8 cellular contexts compared by ENCODE assay signal in the genomic region with DNA sequence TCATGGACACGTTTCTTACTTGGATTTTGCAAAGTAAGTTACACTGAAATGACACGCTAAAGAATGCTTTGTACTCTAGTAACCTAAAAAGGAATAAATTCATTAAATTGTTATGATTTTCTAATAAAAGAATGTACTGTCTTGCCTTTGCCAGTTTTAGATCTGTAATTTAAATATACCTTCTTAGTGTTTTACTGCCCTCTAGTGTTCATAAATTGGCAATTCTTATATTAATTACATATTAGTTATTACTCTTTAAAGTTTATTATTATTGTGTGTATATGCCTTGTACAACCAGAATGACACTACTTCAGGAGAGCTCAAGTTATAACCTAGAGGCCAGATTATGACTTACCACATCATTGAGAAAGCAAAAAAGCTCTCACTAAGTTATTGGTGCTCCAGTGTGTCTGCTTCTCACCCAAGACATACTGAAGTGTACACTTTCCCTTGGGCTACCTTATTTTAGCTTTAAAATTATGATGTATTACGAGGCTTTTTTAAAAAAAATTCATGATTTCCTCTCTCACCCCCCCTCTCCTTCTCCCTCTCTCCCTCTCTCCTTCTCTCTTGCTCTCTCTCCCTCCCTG.
DNase-seq lines count a peak whose midpoint lies in the region; ATAC-seq and TF ChIP-seq lines count a peak whose summit lies in the region.

No MANE protein-coding gene starts in this region.

- H3K9me3 ChIP-seq in CD8-positive, alpha-beta T cell (ENCODE audit: low read length): no peaks in the 10 kb centered on the region

- no peaks in the 10 kb centered on the region for H3K36me3 ChIP-seq in CD8-positive, alpha-beta T cell (ENCODE audit: insufficient read depth, low read length)

- CTCF ChIA-PET in CD8-positive, alpha-beta T cell (lab: Charles Lee): interaction anchor here (0.7 to 8.8 kb wide), 21 partner anchors 10 to 704 kb away, joined by 3 to 105 read pairs (median 4); a partner anchor contains a TSS

- DNase-seq in CD8-positive, alpha-beta T cell: no peak
- DNase-seq in NCI-H748 treated with DMSO at 0.1 percent for 48 hours (lab: John Stamatoyannopoulos, UW) (peak; percentile 18), dedifferentiated amniotic fluid mesenchymal stem cell (ENCODE audit: extremely low spot score) (peak; percentile 78), nephron progenitor cell (no peak), amygdala (lab: John Stamatoyannopoulos, UW) (no peak)

- H3K4me1 ChIP-seq in CD8-positive, alpha-beta T cell (ENCODE audit: insufficient read depth, low read length): no peaks in the 10 kb centered on the region

- no peaks in the 10 kb centered on the region for H3K27me3 Mint-ChIP-seq in CD8-positive, alpha-beta T cell (ENCODE audit: low read depth)
- no peaks in the 10 kb centered on the region for H3K27me3 Mint-ChIP-seq in nephron progenitor cell (ENCODE audit: low read depth, poor library complexity)

- no peak overlapping the region for H3K27ac ChIP-seq in CD8-positive, alpha-beta T cell (ENCODE audit: low read depth, low read length)

- H3K27me3 ChIP-seq in CD8-positive, alpha-beta T cell (ENCODE audit: insufficient read depth, low read length): no peaks in the 10 kb centered on the region

- peak; percentile 46 for ATAC-seq in CD8-positive, alpha-beta T cell
- peak; percentile 56 for ATAC-seq in HG02870 (IDR thresholded peaks at IDR 0.05; ENCODE audit: unreplicated experiment)
- ATAC-seq in HG03095 (IDR thresholded peaks at IDR 0.05; ENCODE audit: unreplicated experiment): no peak
- no peak for ATAC-seq in HG03159 (IDR thresholded peaks at IDR 0.05; ENCODE audit: unreplicated experiment)

- no peaks in the 10 kb centered on the region for H3K9me3 Mint-ChIP-seq in CD8-positive, alpha-beta T cell
- no peaks in the 10 kb centered on the region for H3K9me3 Mint-ChIP-seq in nephron progenitor cell

- peaks cover 4% of the 10 kb centered on the region for H3K4me1 Mint-ChIP-seq in CD8-positive, alpha-beta T cell (ENCODE audit: low read depth)
- H3K4me1 Mint-ChIP-seq in nephron progenitor cell: no peaks in the 10 kb centered on the region

- intact Hi-C loops in CD8-positive, alpha-beta T cell (cut with DNase I, micrococcal nuclease): loop anchor here (1.0 to 10.0 kb wide), 8 partner anchors 57 to 704 kb away; a partner anchor contains a TSS

- H3K4me3 Mint-ChIP-seq in CD8-positive, alpha-beta T cell: no peak overlapping the region
- H3K4me3 Mint-ChIP-seq in nephron progenitor cell: no peak overlapping the region

- TF ChIP-seq CTCF in CD8-positive, alpha-beta T cell (IDR thresholded peaks at IDR 0.05): peak; percentile 79
- peak; percentile 52 for TF ChIP-seq CTCF in nephron progenitor cell (IDR thresholded peaks at IDR 0.05)

- POLR2A ChIA-PET in CD8-positive, alpha-beta T cell (lab: Charles Lee): no interaction called here

- no peak overlapping the region for H3K4me3 ChIP-seq in CD8-positive, alpha-beta T cell (ENCODE audit: low read depth, low read length)

- peaks cover 4% of the 10 kb centered on the region for H3K36me3 Mint-ChIP-seq in CD8-positive, alpha-beta T cell
- H3K36me3 Mint-ChIP-seq in nephron progenitor cell (ENCODE audit: low read depth): peaks cover 5% of the 10 kb centered on the region

- no peak overlapping the region for H3K27ac Mint-ChIP-seq in CD8-positive, alpha-beta T cell
- peak overlapping the region; percentile 21 for H3K27ac Mint-ChIP-seq in nephron progenitor cell

Comparison
In these comparisons a context has a peak if more than half of its experiments do, and no peak if none do; other contexts are left out.
1. ATAC-seq: peak in CD8-positive, alpha-beta T cell (single experiment) and HG02870 (single experiment); none in HG03095 (single experiment) and HG03159 (single experiment).
2. DNase-seq: peak in NCI-H748 treated with DMSO at 0.1 percent for 48 hours (single experiment) and dedifferentiated amniotic fluid mesenchymal stem cell (single experiment); none in CD8-positive, alpha-beta T cell (0 of 7), nephron progenitor cell (single experiment) and amygdala (0 of 56).